1 cellular context compared by ENCODE assay signal in the genomic region with DNA sequence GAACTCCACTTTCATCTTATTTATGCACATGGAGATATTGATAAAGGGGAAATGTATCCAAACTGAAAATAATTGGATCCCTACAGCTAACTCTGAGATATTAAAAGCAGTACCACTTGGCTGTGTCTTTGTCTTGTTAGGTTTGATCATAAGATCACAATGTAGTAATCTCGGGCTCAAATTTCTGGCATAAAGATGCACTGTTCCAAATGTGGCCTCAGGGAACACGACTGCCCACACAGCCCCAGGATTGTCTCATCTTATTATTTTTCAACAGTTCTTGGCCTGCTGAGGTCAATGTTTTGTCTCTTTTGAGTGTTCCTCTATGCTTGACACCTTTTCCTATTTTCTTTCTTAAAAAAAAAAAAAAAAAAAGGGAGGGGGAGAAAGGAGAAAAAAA.
TF ChIP-seq lines count a peak whose summit lies in the region.

No MANE protein-coding gene starts in this region.

TF ChIP-seq in GM23338, 12 proteins besides CTCF, POLR2A, EP300 and RAD21 (continued from another document):
- TF ChIP-seq REST (IDR thresholded peaks at IDR 0.05; ENCODE audit: unreplicated experiment) (no peak), NANOG (IDR thresholded peaks at IDR 0.05; ENCODE audit: borderline replicate concordance) (no peak), ZNF114 (CRISPR knock-in tag; IDR thresholded peaks at IDR 0.05) (no peak), JUNB (IDR thresholded peaks at IDR 0.05; ENCODE audit: unreplicated experiment) (no peak), STAT1 (IDR thresholded peaks at IDR 0.05; ENCODE audit: unreplicated experiment) (no peak), CREB1 (CRISPR knock-in tag; IDR thresholded peaks at IDR 0.05; ENCODE audit: low read depth) (no peak), POLR2AphosphoS5 (IDR thresholded peaks at IDR 0.05; ENCODE audit: low read depth) (no peak), ZNF331 (CRISPR knock-in tag; IDR thresholded peaks at IDR 0.05; ENCODE audit: low read depth) (no peak), EZH2 (IDR thresholded peaks at IDR 0.05; ENCODE audit: low read depth, unreplicated experiment) (no peak)
- TF ChIP-seq, protein P1, sequence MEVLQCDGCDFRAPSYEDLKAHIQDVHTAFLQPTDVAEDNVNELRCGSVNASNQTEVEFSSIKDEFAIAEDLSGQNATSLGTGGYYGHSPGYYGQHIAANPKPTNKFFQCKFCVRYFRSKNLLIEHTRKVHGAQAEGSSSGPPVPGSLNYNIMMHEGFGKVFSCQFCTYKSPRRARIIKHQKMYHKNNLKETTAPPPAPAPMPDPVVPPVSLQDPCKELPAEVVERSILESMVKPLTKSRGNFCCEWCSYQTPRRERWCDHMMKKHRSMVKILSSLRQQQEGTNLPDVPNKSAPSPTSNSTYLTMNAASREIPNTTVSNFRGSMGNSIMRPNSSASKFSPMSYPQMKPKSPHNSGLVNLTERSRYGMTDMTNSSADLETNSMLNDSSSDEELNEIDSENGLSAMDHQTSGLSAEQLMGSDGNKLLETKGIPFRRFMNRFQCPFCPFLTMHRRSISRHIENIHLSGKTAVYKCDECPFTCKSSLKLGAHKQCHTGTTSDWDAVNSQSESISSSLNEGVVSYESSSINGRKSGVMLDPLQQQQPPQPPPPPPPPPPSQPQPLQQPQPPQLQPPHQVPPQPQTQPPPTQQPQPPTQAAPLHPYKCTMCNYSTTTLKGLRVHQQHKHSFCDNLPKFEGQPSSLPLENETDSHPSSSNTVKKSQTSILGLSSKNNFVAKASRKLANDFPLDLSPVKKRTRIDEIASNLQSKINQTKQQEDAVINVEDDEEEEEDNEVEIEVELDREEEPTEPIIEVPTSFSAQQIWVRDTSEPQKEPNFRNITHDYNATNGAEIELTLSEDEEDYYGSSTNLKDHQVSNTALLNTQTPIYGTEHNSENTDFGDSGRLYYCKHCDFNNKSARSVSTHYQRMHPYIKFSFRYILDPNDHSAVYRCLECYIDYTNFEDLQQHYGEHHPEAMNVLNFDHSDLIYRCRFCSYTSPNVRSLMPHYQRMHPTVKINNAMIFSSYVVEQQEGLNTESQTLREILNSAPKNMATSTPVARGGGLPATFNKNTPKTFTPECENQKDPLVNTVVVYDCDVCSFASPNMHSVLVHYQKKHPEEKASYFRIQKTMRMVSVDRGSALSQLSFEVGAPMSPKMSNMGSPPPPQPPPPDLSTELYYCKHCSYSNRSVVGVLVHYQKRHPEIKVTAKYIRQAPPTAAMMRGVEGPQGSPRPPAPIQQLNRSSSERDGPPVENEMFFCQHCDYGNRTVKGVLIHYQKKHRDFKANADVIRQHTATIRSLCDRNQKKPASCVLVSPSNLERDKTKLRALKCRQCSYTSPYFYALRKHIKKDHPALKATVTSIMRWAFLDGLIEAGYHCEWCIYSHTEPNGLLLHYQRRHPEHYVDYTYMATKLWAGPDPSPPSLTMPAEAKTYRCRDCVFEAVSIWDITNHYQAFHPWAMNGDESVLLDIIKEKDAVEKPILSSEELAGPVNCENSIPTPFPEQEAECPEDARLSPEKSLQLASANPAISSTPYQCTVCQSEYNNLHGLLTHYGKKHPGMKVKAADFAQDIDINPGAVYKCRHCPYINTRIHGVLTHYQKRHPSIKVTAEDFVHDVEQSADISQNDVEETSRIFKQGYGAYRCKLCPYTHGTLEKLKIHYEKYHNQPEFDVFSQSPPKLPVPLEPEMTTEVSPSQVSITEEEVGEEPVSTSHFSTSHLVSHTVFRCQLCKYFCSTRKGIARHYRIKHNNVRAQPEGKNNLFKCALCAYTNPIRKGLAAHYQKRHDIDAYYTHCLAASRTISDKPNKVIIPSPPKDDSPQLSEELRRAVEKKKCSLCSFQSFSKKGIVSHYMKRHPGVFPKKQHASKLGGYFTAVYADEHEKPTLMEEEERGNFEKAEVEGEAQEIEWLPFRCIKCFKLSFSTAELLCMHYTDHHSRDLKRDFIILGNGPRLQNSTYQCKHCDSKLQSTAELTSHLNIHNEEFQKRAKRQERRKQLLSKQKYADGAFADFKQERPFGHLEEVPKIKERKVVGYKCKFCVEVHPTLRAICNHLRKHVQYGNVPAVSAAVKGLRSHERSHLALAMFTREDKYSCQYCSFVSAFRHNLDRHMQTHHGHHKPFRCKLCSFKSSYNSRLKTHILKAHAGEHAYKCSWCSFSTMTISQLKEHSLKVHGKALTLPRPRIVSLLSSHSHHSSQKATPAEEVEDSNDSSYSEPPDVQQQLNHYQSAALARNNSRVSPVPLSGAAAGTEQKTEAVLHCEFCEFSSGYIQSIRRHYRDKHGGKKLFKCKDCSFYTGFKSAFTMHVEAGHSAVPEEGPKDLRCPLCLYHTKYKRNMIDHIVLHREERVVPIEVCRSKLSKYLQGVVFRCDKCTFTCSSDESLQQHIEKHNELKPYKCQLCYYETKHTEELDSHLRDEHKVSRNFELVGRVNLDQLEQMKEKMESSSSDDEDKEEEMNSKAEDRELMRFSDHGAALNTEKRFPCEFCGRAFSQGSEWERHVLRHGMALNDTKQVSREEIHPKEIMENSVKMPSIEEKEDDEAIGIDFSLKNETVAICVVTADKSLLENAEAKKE (CRISPR knock-in tag; IDR thresholded peaks at IDR 0.05): no peak
- TF ChIP-seq, protein P2, sequence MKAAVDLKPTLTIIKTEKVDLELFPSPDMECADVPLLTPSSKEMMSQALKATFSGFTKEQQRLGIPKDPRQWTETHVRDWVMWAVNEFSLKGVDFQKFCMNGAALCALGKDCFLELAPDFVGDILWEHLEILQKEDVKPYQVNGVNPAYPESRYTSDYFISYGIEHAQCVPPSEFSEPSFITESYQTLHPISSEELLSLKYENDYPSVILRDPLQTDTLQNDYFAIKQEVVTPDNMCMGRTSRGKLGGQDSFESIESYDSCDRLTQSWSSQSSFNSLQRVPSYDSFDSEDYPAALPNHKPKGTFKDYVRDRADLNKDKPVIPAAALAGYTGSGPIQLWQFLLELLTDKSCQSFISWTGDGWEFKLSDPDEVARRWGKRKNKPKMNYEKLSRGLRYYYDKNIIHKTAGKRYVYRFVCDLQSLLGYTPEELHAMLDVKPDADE (IDR thresholded peaks at IDR 0.05): no peak
